In genomic region chr6:22081709-22082108, GRCh38 we compare ENCODE assay signal across 1 cellular context.
A peak's percentile ranks its signal among the peaks of the same experiment; 100 is the strongest.
TF ChIP-seq lines count a peak whose summit lies in the region.

No MANE protein-coding gene starts in this region.

TF ChIP-seq in GM12878, 131 proteins besides CTCF, POLR2A, EP300 and RAD21 (continued from another document and continues in another):
- peak; percentile 98 for TF ChIP-seq BCL11A (IDR thresholded peaks at IDR 0.05; ENCODE audit: low read depth, low read length)
- no peak for TF ChIP-seq E4F1 (IDR thresholded peaks at IDR 0.05; ENCODE audit: borderline replicate concordance, partially characterized antibody)
- peak; percentile 65; the same call in 1 of the 2 replicates for TF ChIP-seq ZNF217 (IDR thresholded peaks at IDR 0.05)
- TF ChIP-seq GATAD2B (conservative IDR thresholded peaks at IDR 0.05; ENCODE audit: low read depth) = no peak; the same call in 1 of the 2 replicates
- TF ChIP-seq SMAD1 (IDR thresholded peaks at IDR 0.05; ENCODE audit: low read depth, partially characterized antibody) = no peak
- no peak for TF ChIP-seq SMAD5 (IDR thresholded peaks at IDR 0.05; ENCODE audit: low read depth)
- TF ChIP-seq ZNF384 (IDR thresholded peaks at IDR 0.05; ENCODE audit: borderline replicate concordance, low read depth, low read length) = no peak
- no peak for TF ChIP-seq CHD4 (IDR thresholded peaks at IDR 0.05)
- TF ChIP-seq SUZ12 (IDR thresholded peaks at IDR 0.05; ENCODE audit: unreplicated experiment) = no peak
- no peak for TF ChIP-seq NRF1 (conservative IDR thresholded peaks at IDR 0.05; ENCODE audit: low read depth, low read length)
- no peak for TF ChIP-seq POU2F2 (IDR thresholded peaks at IDR 0.05; ENCODE audit: borderline replicate concordance, low read depth, low read length)
- TF ChIP-seq BACH1 (IDR thresholded peaks at IDR 0.05; ENCODE audit: borderline replicate concordance) = peak; percentile 68; the same call in 1 of the 2 replicates
- TF ChIP-seq CREB1 (IDR thresholded peaks at IDR 0.05; ENCODE audit: low read depth) = no peak
- no peak for TF ChIP-seq NKRF (conservative IDR thresholded peaks at IDR 0.05)
- TF ChIP-seq RELB (IDR thresholded peaks at IDR 0.05; ENCODE audit: low read depth) = peak; percentile 69
- TF ChIP-seq SKIL (IDR thresholded peaks at IDR 0.05; ENCODE audit: low read depth, poor library complexity, severe bottlenecking) = peak; percentile 49
- TF ChIP-seq EGR1 (IDR thresholded peaks at IDR 0.05; ENCODE audit: borderline replicate concordance in 1 of 2, low read depth in 2 of 2, low read length in 2 of 2) = no peak
- TF ChIP-seq LARP7 (IDR thresholded peaks at IDR 0.05) = no peak
- TF ChIP-seq E2F8 (IDR thresholded peaks at IDR 0.05; ENCODE audit: low read depth, partially characterized antibody) = no peak
- TF ChIP-seq EZH2 (IDR thresholded peaks at IDR 0.05; ENCODE audit: borderline replicate concordance, control insufficient read depth, low read depth, low read length) = no peak
- no peak for TF ChIP-seq SREBF2 (IDR thresholded peaks at IDR 0.05; ENCODE audit: low read length)
- no peak for TF ChIP-seq TARDBP (IDR thresholded peaks at IDR 0.05; ENCODE audit: borderline replicate concordance)
- TF ChIP-seq IRF5 (IDR thresholded peaks at IDR 0.05; ENCODE audit: borderline replicate concordance) = no peak
- TF ChIP-seq BMI1 (IDR thresholded peaks at IDR 0.05; ENCODE audit: borderline replicate concordance) = 0 out of 2 replicates have a peak, but pooled peaks have one; percentile 38
- TF ChIP-seq TCF3 (IDR thresholded peaks at IDR 0.05; ENCODE audit: borderline replicate concordance, insufficient read depth, low read depth, low read length) = no peak
- TF ChIP-seq ZBTB33 (IDR thresholded peaks at IDR 0.05) = no peak
- no peak for TF ChIP-seq ELK1 (IDR thresholded peaks at IDR 0.05; ENCODE audit: low read depth, low read length)
- no peak for TF ChIP-seq RAD51 (IDR thresholded peaks at IDR 0.05)
- no peak for TF ChIP-seq SMARCA5 (IDR thresholded peaks at IDR 0.05)
- TF ChIP-seq SPI1 (IDR thresholded peaks at IDR 0.05; ENCODE audit: borderline replicate concordance, insufficient read depth, low read depth, low read length) = no peak
- no peak for TF ChIP-seq ZNF207 (IDR thresholded peaks at IDR 0.05; ENCODE audit: borderline replicate concordance)
- TF ChIP-seq CBX5 (IDR thresholded peaks at IDR 0.05; ENCODE audit: low read depth) = no peak
- no peak for TF ChIP-seq CBX3 (IDR thresholded peaks at IDR 0.05; ENCODE audit: borderline replicate concordance, low read depth)
- TF ChIP-seq NR2C1 (IDR thresholded peaks at IDR 0.05) = no peak
- TF ChIP-seq IRF3 (IDR thresholded peaks at IDR 0.05) = no peak
- TF ChIP-seq WRNIP1 (IDR thresholded peaks at IDR 0.05; ENCODE audit: borderline replicate concordance, low read depth, low read length) = no peak
- peak; percentile 71; the same call in 1 of the 2 replicates for TF ChIP-seq IRF4 (IDR thresholded peaks at IDR 0.05; ENCODE audit: low read depth, low read length)
- TF ChIP-seq BRCA1 (IDR thresholded peaks at IDR 0.05; ENCODE audit: low read depth, low read length) = no peak
- TF ChIP-seq ESRRA (IDR thresholded peaks at IDR 0.05; ENCODE audit: low read length) = no peak
- TF ChIP-seq ZZZ3 (IDR thresholded peaks at IDR 0.05; ENCODE audit: control insufficient read depth, insufficient read length, low read depth) = no peak
- TF ChIP-seq RCOR1 (conservative IDR thresholded peaks at IDR 0.05; ENCODE audit: low read depth, low read length) = no peak
- TF ChIP-seq TCF7 (IDR thresholded peaks at IDR 0.05; ENCODE audit: borderline replicate concordance) = no peak
- no peak for TF ChIP-seq STAT1 (conservative IDR thresholded peaks at IDR 0.05)
